30 cellular contexts compared by ENCODE assay signal in the genomic region with DNA sequence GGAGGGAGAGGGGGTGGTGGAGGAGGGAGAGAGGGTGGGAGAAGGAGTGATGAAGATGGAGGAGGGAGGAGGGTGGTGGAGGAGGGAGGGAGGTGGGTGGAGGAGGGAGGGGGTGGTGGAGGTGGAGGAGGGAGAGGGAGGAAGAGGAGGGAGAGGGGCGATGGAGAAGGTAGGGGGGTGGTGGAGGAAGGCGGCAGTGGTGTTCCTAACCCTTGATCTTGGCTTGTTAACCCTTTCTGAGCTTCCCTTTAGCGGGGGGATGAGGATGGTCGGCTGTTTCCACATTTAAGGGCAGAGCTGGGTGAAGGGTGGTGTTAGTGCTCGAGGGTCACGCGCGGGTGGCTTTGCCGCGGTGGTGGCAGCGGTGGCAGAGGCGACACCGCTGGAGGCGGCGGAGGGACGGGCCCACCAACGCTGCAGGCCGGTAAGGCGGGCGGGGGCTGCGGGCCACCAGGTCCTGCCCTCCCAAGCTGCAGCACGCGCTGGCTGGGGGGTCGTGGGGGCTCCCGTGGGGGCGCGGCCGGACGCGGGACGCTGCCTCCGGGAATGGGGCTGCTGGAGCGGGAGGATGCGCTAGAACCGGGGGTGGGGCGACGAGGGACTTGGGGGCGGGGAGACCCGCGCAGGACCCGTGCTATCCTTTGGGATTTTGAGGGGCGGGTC.
DNase-seq lines count a peak whose midpoint lies in the region; ATAC-seq, FAIRE-seq and TF ChIP-seq lines count a peak whose summit lies in the region.
"Had no signal": no experiment of that assay in that cellular context is flagged by ENCODE, and none has a peak within 500 bp of the region (broad histone marks: within the 10 kb centered on the region; RNA-seq: fewer than 3 reads in every experiment).

No MANE protein-coding gene starts in this region.

- no peak overlapping the region for H4K5ac ChIP-seq in IMR-90 (ENCODE audit: low read depth, low read length)
- no peak overlapping the region for H4K5ac ChIP-seq in H1 (ENCODE audit: insufficient read length, low read depth, low read length)

- no peak overlapping the region for H3K14ac ChIP-seq in IMR-90 (replicated peaks; ENCODE audit: low read depth, low read length)
- H3K14ac ChIP-seq in H1 (ENCODE audit: insufficient read length): no peak overlapping the region

- H4K8ac ChIP-seq in IMR-90 (ENCODE audit: low read depth in 2 of 2, low read length in 2 of 2): no peak overlapping the region
- H4K8ac ChIP-seq in H1 (ENCODE audit: extremely low read depth, insufficient read depth, low read length): no peak overlapping the region; the same call in 1 of the 2 replicates

- TF ChIP-seq EP300 in H1 (IDR thresholded peaks at IDR 0.05; ENCODE audit: borderline replicate concordance in 1 of 2, low read depth in 2 of 2, low read length in 2 of 2): no peak

- dilution Hi-C loops in IMR-90 (cut with HindIII; ENCODE audit: low sequenced_read_pairs, unreplicated experiment): no loop called here

- H2BK5ac ChIP-seq in IMR-90 (ENCODE audit: low read depth, low read length, poor library complexity, severe bottlenecking): no peak overlapping the region
- H2BK5ac ChIP-seq in H1 (ENCODE audit: low read depth, low read length): no peak overlapping the region

- no peaks in the 10 kb centered on the region for H3K36me3 ChIP-seq in ES-I3 (ENCODE audit: insufficient read depth, low read length)
- no peaks in the 10 kb centered on the region for H3K36me3 ChIP-seq in IMR-90 (ENCODE audit: control insufficient read depth, insufficient read depth, low read length)
- H3K36me3 ChIP-seq in H1 (ENCODE audit: control insufficient read depth in 2 of 4, insufficient read depth in 4 of 4, low read length in 3 of 4): no peaks in the 10 kb centered on the region
- no peaks in the 10 kb centered on the region for H3K36me3 ChIP-seq in kidney (ENCODE audit: control insufficient read depth in 1 of 2, insufficient read depth in 2 of 2, low read length in 2 of 2)
- H3K36me3 ChIP-seq: lower lobe of right lung, pancreas, Peyer's patch had no signal

- no peak for DNase-seq in IMR-90
- peak in 1 of 2 experiments; percentile 53 for DNase-seq in H1 (ENCODE audit: low read depth in 1 of 2, low spot score in 2 of 2)
- peak; percentile 68 for DNase-seq in kidney
- DNase-seq in stimulated activated naive CD8-positive, alpha-beta T cell treated with anti-CD3 and anti-CD28 coated beads, Interleukin-15, amount 100 ng/mL, for 72 hours: no peak
- no peak for DNase-seq in activated CD4-positive, alpha-beta T cell treated with anti-CD3 and anti-CD28 coated beads, Interleukin-2, amount 50 U/mL, for 1 hour
- DNase-seq in NCI-H2196 treated with DMSO at 0.1 percent for 48 hours (lab: John Stamatoyannopoulos, UW; ENCODE audit: unreplicated experiment): no peak
- DNase-seq in NK-92 treated with Interleukin-12 subunit alpha and Interleukin-12 subunit beta, amount 100 ng/mL, for 24 hours (lab: John Stamatoyannopoulos, UW): no peak
- DNase-seq: activated CD4-positive, alpha-beta T cell treated with anti-CD3 and anti-CD28 coated beads for 36 hours; activated naive CD4-positive, alpha-beta T cell treated with anti-CD3 and anti-CD28 coated beads, Interleukin-2, amount 50 U/mL, for 16 hours; amniotic stem cell; COR-L47; DMS79; effector CD4-positive, alpha-beta T cell; GDM1; lower lobe of right lung; natural killer cell; NCI-H1048; NCI-H446; NCI-H748 treated with DMSO at 0.1 percent for 48 hours; Peyer's patch; retina; SHP77; stimulated activated naive B cell treated with anti-CD40 and anti-IgM and Interleukin-4, amounts not matched to agents 10 μg/mL and 1 μg/mL and 100 μg/mL, for 72 hours had no signal

- H3K4me1 Mint-ChIP-seq in stimulated activated naive CD8-positive, alpha-beta T cell treated with anti-CD3 and anti-CD28 coated beads, Interleukin-15, amount 100 ng/mL, for 72 hours: no peaks in the 10 kb centered on the region
- H3K4me1 Mint-ChIP-seq: activated CD4-positive, alpha-beta T cell treated with anti-CD3 and anti-CD28 coated beads for 36 hours; IgD-negative memory B cell; natural killer cell; stimulated activated naive B cell treated with anti-CD40 and anti-IgM and Interleukin-4, amounts not matched to agents 10 μg/mL and 1 μg/mL and 100 μg/mL, for 72 hours had no signal

- FAIRE-seq in H1 (lab: Jason Lieb, UNC): no peak
- FAIRE-seq in kidney (lab: Jason Lieb, UNC): no peak
- FAIRE-seq: pancreas had no signal

- no peak overlapping the region for H2BK120ac ChIP-seq in IMR-90 (ENCODE audit: low read depth, low read length)
- H2BK120ac ChIP-seq in H1 (replicated peaks; ENCODE audit: low read depth, low read length): no peak overlapping the region

- H3K4me2 ChIP-seq in IMR-90 (ENCODE audit: low read depth, low read length): no peak overlapping the region
- H3K4me2 ChIP-seq in H1 (ENCODE audit: insufficient read depth in 1 of 2, low read depth in 2 of 2, low read length in 2 of 2): peak overlapping the region; percentile 70 to 95

- H3K4me1 ChIP-seq in ES-I3 (ENCODE audit: insufficient read depth, low read length): peaks cover 10% of the 10 kb centered on the region
- no peaks in the 10 kb centered on the region for H3K4me1 ChIP-seq in IMR-90 (ENCODE audit: control insufficient read depth, insufficient read depth, low read length)
- H3K4me1 ChIP-seq in H1 (replicated peaks in 1 of 4; ENCODE audit: control insufficient read depth in 3 of 4, insufficient read depth in 4 of 4, low read length in 3 of 4): peaks cover 2 to 12% (median 8%) of the 10 kb centered on the region in 4 experiments
- H3K4me1 ChIP-seq in kidney (ENCODE audit: control insufficient read depth in 1 of 2, insufficient read depth in 1 of 2, low read depth in 1 of 2, low read length in 2 of 2): no peaks in the 10 kb centered on the region
- H3K4me1 ChIP-seq: lower lobe of right lung, pancreas, Peyer's patch had no signal

- peaks cover 63% of the 10 kb centered on the region for H3K27me3 Mint-ChIP-seq in stimulated activated naive CD8-positive, alpha-beta T cell treated with anti-CD3 and anti-CD28 coated beads, Interleukin-15, amount 100 ng/mL, for 72 hours

- H3K18ac ChIP-seq in IMR-90 (ENCODE audit: low read depth, low read length): no peak overlapping the region
- H3K18ac ChIP-seq in H1 (ENCODE audit: extremely low read depth, low read length): no peak overlapping the region

- no peaks in the 10 kb centered on the region for H3K9me3 Mint-ChIP-seq in stimulated activated naive CD8-positive, alpha-beta T cell treated with anti-CD3 and anti-CD28 coated beads, Interleukin-15, amount 100 ng/mL, for 72 hours
- H3K9me3 Mint-ChIP-seq: activated T-helper 2 cell treated with anti-CD3 and anti-CD28 coated beads, Interferon-gamma antibody, Interleukin-2, Interleukin-4, amounts not matched to agents 10 μg/mL and 5 μg/mL and 100 μg/mL, durations not matched to agents 14 hours and 24 hours and 36 hours; IgD-negative memory B cell; natural killer cell; stimulated activated naive B cell treated with anti-CD40 and anti-IgM and Interleukin-4, amounts not matched to agents 10 μg/mL and 1 μg/mL and 100 μg/mL, for 72 hours; T-helper 2 cell treated with Interferon-gamma antibody and Interleukin-4, amounts not matched to agents 5 μg/mL and 100 μg/mL, for 36 hours had no signal

- no peak overlapping the region for H2BK12ac ChIP-seq in H1 (ENCODE audit: low read depth, low read length)

- TF ChIP-seq RAD21 in IMR-90 (IDR thresholded peaks at IDR 0.05; ENCODE audit: low read length) (no peak), H1 (IDR thresholded peaks at IDR 0.05 in 1 of 2, conservative IDR thresholded peaks at IDR 0.05 in 1 of 2; ENCODE audit: low read depth in 2 of 2, low read length in 2 of 2) (no peak)

- H3K4me3 Mint-ChIP-seq in stimulated activated naive CD8-positive, alpha-beta T cell treated with anti-CD3 and anti-CD28 coated beads, Interleukin-15, amount 100 ng/mL, for 72 hours: no peak overlapping the region
- H3K4me3 Mint-ChIP-seq: activated CD4-positive, alpha-beta T cell treated with anti-CD3 and anti-CD28 coated beads for 36 hours; IgD-negative memory B cell; natural killer cell; stimulated activated naive B cell treated with anti-CD40 and anti-IgM and Interleukin-4, amounts not matched to agents 10 μg/mL and 1 μg/mL and 100 μg/mL, for 72 hours; T-helper 2 cell treated with Interferon-gamma antibody and Interleukin-4, amounts not matched to agents 5 μg/mL and 100 μg/mL, for 36 hours had no signal

- POLR2A ChIA-PET in IMR-90 (lab: Charles Lee; ENCODE audit: unreplicated experiment): no interaction called here
- POLR2A ChIA-PET in H1 (lab: Charles Lee; ENCODE audit: partially characterized antibody): interaction anchor here (0.7 to 1.3 kb wide), 3 partner anchors 10 to 42 kb away, joined by 3 to 4 read pairs (median 3); no protein-coding TSS in a partner anchor

- H3K9ac ChIP-seq in ES-I3 (ENCODE audit: low read depth, low read length): peak overlapping the region; percentile 51; the same call in 1 of the 2 replicates
- no peak overlapping the region for H3K9ac ChIP-seq in IMR-90 (ENCODE audit: low read depth, low read length)
- H3K9ac ChIP-seq in H1 (replicated peaks in 1 of 4; ENCODE audit: extremely low read depth in 1 of 4, low read depth in 3 of 4, low read length in 3 of 4): no peak overlapping the region
- no peak overlapping the region for H3K9ac ChIP-seq in kidney (ENCODE audit: low read length in 2 of 2)

- no peak for ATAC-seq in IMR-90 (ENCODE audit: low read depth)
- ATAC-seq in stimulated activated naive CD8-positive, alpha-beta T cell treated with anti-CD3 and anti-CD28 coated beads, Interleukin-15, amount 100 ng/mL, for 72 hours: no peak
- ATAC-seq: activated CD4-positive, alpha-beta T cell treated with anti-CD3 and anti-CD28 coated beads for 36 hours; lower lobe of right lung; natural killer cell; pancreas; stimulated activated naive B cell treated with anti-CD40 and anti-IgM and Interleukin-4, amounts not matched to agents 10 μg/mL and 1 μg/mL and 100 μg/mL, for 72 hours had no signal

- CTCF ChIA-PET in IMR-90 (lab: Yijun Ruan, JAX): no interaction called here
- CTCF ChIA-PET in H1 (lab: Charles Lee; ENCODE audit: partially characterized antibody): interaction anchor here (0.6 to 1.0 kb wide), 3 partner anchors 11 to 691 kb away, joined by 3 to 5 read pairs (median 3); no protein-coding TSS in a partner anchor

- in situ Hi-C loops in IMR-90 (cut with MboI; ENCODE audit: low sequenced_read_pairs): no loop called here

- no TSS peak for BruUV-seq in IMR-90 (replicated peaks; lab: Mats Ljungman, UMichigan)

- H3K27me3 ChIP-seq in IMR-90 (ENCODE audit: control insufficient read depth, insufficient read depth, low read length) (peaks cover 10% of the 10 kb centered on the region), H1 (replicated peaks in 1 of 4; ENCODE audit: control insufficient read depth in 3 of 4, extremely low read depth in 1 of 4, insufficient read depth in 3 of 4, low read length in 3 of 4) (peaks cover 22 to 52% (median 47%) of the 10 kb centered on the region in 4 experiments)
- H3K27me3 ChIP-seq: pancreas had no signal

- H4K20me1 ChIP-seq in IMR-90 (ENCODE audit: insufficient read depth, low read length) (no peaks in the 10 kb centered on the region), H1 (replicated peaks in 1 of 2; ENCODE audit: control insufficient read depth in 1 of 2, insufficient read depth in 2 of 2, low read length in 2 of 2) (peaks cover 0 to 7% of the 10 kb centered on the region in 2 experiments)

- peaks cover 8% of the 10 kb centered on the region; the same call in 1 of the 2 replicates for H3K23me2 ChIP-seq in H1 (ENCODE audit: low read depth, low read length)

- H3K27ac ChIP-seq in IMR-90 (ENCODE audit: insufficient read depth, low read length) (no peak overlapping the region), H1 (ENCODE audit: low read depth, low read length) (no peak overlapping the region), kidney (ENCODE audit: low read depth in 2 of 2, low read length in 2 of 2) (no peak overlapping the region)
- H3K27ac ChIP-seq: C4-2B, epithelial cell of prostate, lower lobe of right lung, pancreas, Peyer's patch had no signal

- TF ChIP-seq POLR2A in IMR-90 (IDR thresholded peaks at IDR 0.05; ENCODE audit: low read depth, low read length) (no peak), H1 (IDR thresholded peaks at IDR 0.05; ENCODE audit: control extremely low read depth in 1 of 2, low read depth in 2 of 2, low read length in 2 of 2) (no peak)

- no peaks in the 10 kb centered on the region for H3K9me3 ChIP-seq in ES-I3 (ENCODE audit: control insufficient read depth, insufficient read depth, low read length)
- no peaks in the 10 kb centered on the region for H3K9me3 ChIP-seq in IMR-90 (ENCODE audit: control insufficient read depth, insufficient read depth, low read length)
- no peaks in the 10 kb centered on the region for H3K9me3 ChIP-seq in H1 (ENCODE audit: insufficient read depth in 2 of 2, low read depth in 1 of 2, low read length in 1 of 2)
- H3K9me3 ChIP-seq in kidney (ENCODE audit: control insufficient read depth in 1 of 2, low read length in 2 of 2): no peaks in the 10 kb centered on the region
- H3K9me3 ChIP-seq: lower lobe of right lung, pancreas, Peyer's patch had no signal

- WGBS in IMR-90 (ENCODE audit: extremely low coverage in 2 of 2, insufficient read length in 1 of 2), 2 experiments: 2% methylated on average over 12 of the region's 42 CpGs; no CpG with 5 or more reads in 1 of the 2 experiments
- WGBS in H1 (ENCODE audit: extremely low coverage in 1 of 2, insufficient coverage in 1 of 2, insufficient read length in 1 of 2, insufficient replicate concordance in 2 of 2, low coverage in 1 of 2, low lambda C conversion rate in 2 of 2, missing lambda C conversion rate in 1 of 2), 2 experiments: 4% methylated on average over 15 of the region's 42 CpGs; no CpG with 5 or more reads in 1 of the 2 experiments

- TF ChIP-seq CTCF in IMR-90 (conservative IDR thresholded peaks at IDR 0.05; ENCODE audit: low read depth, low read length) (no peak), H1 (IDR thresholded peaks at IDR 0.05; ENCODE audit: control extremely low read depth in 1 of 3, insufficient read depth in 1 of 3, low read depth in 1 of 3, low read length in 3 of 3) (no peak), kidney (IDR thresholded peaks at IDR 0.05; ENCODE audit: borderline replicate concordance, extremely low read depth, insufficient read depth) (no peak)

- no peaks in the 10 kb centered on the region for H3K79me2 ChIP-seq in H1 (ENCODE audit: control insufficient read depth in 1 of 2, insufficient read depth in 2 of 2, low read length in 2 of 2)

- H2BK20ac ChIP-seq in IMR-90 (ENCODE audit: low read depth, low read length): no peak overlapping the region
- H2BK20ac ChIP-seq in H1 (ENCODE audit: low read length): no peak overlapping the region

- H3K4ac ChIP-seq in IMR-90 (ENCODE audit: low read depth, low read length): no peak overlapping the region
- no peak overlapping the region for H3K4ac ChIP-seq in H1 (replicated peaks; ENCODE audit: insufficient read length, low read depth, low read length)

- H3K79me1 ChIP-seq in IMR-90 (ENCODE audit: low read depth in 1 of 2, low read length in 2 of 2): no peaks in the 10 kb centered on the region
- no peaks in the 10 kb centered on the region for H3K79me1 ChIP-seq in H1 (ENCODE audit: low read depth, low read length)

- no peak overlapping the region for H2AK5ac ChIP-seq in IMR-90 (ENCODE audit: low read depth, low read length)
- no peak overlapping the region for H2AK5ac ChIP-seq in H1 (ENCODE audit: low read depth, low read length)

- no peak overlapping the region for H3K23ac ChIP-seq in IMR-90 (ENCODE audit: low read depth, low read length)
- no peak overlapping the region for H3K23ac ChIP-seq in H1 (ENCODE audit: insufficient read length)

- intact Hi-C loops in IMR-90 (cut with micrococcal nuclease) (no loop called here), kidney (cut with DNase I) (no loop called here)

- H2BK15ac ChIP-seq in IMR-90 (ENCODE audit: low read depth, low read length) (no peak overlapping the region), H1 (ENCODE audit: low read length) (no peak overlapping the region)

- H3K56ac ChIP-seq in IMR-90 (ENCODE audit: extremely low read depth, insufficient read depth, low read length) (no peak overlapping the region), H1 (replicated peaks; ENCODE audit: insufficient read length, low read depth, low read length) (no peak overlapping the region)

- no peak overlapping the region for H3K4me3 ChIP-seq in IMR-90 (ENCODE audit: insufficient read depth, low read depth, low read length)
- peak overlapping the region; percentile 23 to 69 (median 38); a peak in 7 of 8 replicates for H3K4me3 ChIP-seq in H1 (ENCODE audit: extremely low read depth in 1 of 4, insufficient read depth in 2 of 4, low read depth in 3 of 4, low read length in 4 of 4)
- no peak overlapping the region for H3K4me3 ChIP-seq in kidney (ENCODE audit: low read length in 2 of 2)
- H3K4me3 ChIP-seq: lower lobe of right lung, pancreas, Peyer's patch had no signal

- no peaks in the 10 kb centered on the region for H3K9me1 ChIP-seq in IMR-90 (ENCODE audit: insufficient read depth, low read length)

- H2AFZ ChIP-seq in IMR-90 (replicated peaks; ENCODE audit: low read length, poor library complexity): peak overlapping the region; percentile 11
- H2AFZ ChIP-seq in H1 (ENCODE audit: low read length): no peak overlapping the region

- no peak overlapping the region for H4K91ac ChIP-seq in IMR-90 (ENCODE audit: insufficient read depth, low read depth, low read length)
- no peak overlapping the region for H4K91ac ChIP-seq in H1 (replicated peaks; ENCODE audit: insufficient read length, low read length)

- no peak overlapping the region for H2AK9ac ChIP-seq in IMR-90 (replicated peaks; ENCODE audit: low read depth, low read length, poor library complexity)

- no peak overlapping the region for H3K27ac Mint-ChIP-seq in stimulated activated naive CD8-positive, alpha-beta T cell treated with anti-CD3 and anti-CD28 coated beads, Interleukin-15, amount 100 ng/mL, for 72 hours
- H3K27ac Mint-ChIP-seq: activated CD4-positive, alpha-beta T cell treated with anti-CD3 and anti-CD28 coated beads for 36 hours; activated T-helper 2 cell treated with anti-CD3 and anti-CD28 coated beads, Interferon-gamma antibody, Interleukin-2, Interleukin-4, amounts not matched to agents 10 μg/mL and 5 μg/mL and 100 μg/mL, durations not matched to agents 14 hours and 24 hours and 36 hours; IgD-negative memory B cell; natural killer cell; stimulated activated naive B cell treated with anti-CD40 and anti-IgM and Interleukin-4, amounts not matched to agents 10 μg/mL and 1 μg/mL and 100 μg/mL, for 72 hours; T-helper 2 cell treated with Interferon-gamma antibody and Interleukin-4, amounts not matched to agents 5 μg/mL and 100 μg/mL, for 36 hours had no signal

Comparison
In these comparisons a context has a peak if more than half of its experiments do, and no peak if none do; other contexts are left out.
1. H3K4me3 ChIP-seq: peak in H1 (4 of 4); none in IMR-90 (single experiment) and kidney (0 of 2).